In the genomic region with DNA sequence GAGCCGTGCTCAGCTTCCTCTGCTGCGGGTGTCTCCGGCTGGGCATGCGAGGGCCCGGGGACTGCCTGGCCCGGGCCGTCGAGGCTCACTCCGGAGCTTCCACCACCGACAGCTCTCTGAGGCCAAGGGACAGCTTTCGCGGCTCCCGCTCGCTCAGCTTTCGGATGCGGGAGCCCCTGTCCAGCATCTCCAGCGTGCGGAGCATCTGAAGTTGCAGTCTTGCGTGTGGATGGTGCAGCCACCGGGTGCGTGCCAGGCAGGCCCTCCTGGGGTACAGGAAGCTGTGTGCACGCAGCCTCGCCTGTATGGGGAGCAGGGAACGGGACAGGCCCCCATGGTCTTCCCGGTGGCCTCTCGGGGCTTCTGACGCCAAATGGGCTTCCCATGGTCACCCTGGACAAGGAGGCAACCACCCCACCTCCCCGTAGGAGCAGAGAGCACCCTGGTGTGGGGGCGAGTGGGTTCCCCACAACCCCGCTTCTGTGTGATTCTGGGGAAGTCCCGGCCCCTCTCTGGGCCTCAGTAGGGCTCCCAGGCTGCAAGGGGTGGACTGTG, we compare ENCODE assay signal across 11 cellular contexts. TPM values are rescaled to one million over a fixed set of nuclear protein-coding genes. Genes with fewer than 3 reads are reported as not detected.
DNase-seq lines count a peak whose midpoint lies in the region; ATAC-seq lines count a peak whose summit lies in the region.
"Had no signal": no experiment of that assay in that cellular context is flagged by ENCODE, and none has a peak within 500 bp of the region (broad histone marks: within the 10 kb centered on the region; RNA-seq: fewer than 3 reads in every experiment).

No MANE protein-coding gene starts in this region.

- H3K9me3 ChIP-seq in esophagus (ENCODE audit: control insufficient read depth in 2 of 2, insufficient read depth in 1 of 2, low read depth in 1 of 2, low read length in 1 of 2): no peaks in the 10 kb centered on the region

- H3K27ac ChIP-seq in esophagus (ENCODE audit: low read depth in 2 of 2, low read length in 1 of 2): peak overlapping the region; percentile 14 to 34

- peak; percentile 55 for DNase-seq in activated CD4-positive, CD25-positive, alpha-beta regulatory T cell treated with anti-CD3 and anti-CD28 coated beads, Interleukin-2, amount 50 U/mL, for 72 hours
- peak; percentile 63 for DNase-seq in stimulated activated CD8-positive, alpha-beta memory T cell treated with anti-CD3 and anti-CD28 coated beads, Interleukin-4, amount 100 ng/mL, for 48 hours
- DNase-seq in effector CD4-positive, alpha-beta T cell: no peak
- no peak for DNase-seq in AG08396 (ENCODE audit: low spot score)
- no peak for DNase-seq in NCI-H2196 treated with DMSO at 0.1 percent for 48 hours (lab: John Stamatoyannopoulos, UW; ENCODE audit: unreplicated experiment)
- DNase-seq: left ventricle myocardium superior, NCI-H524 treated with DMSO at 0.1 percent for 48 hours had no signal

- H3K36me3 ChIP-seq in esophagus (ENCODE audit: control insufficient read depth in 2 of 2, insufficient read depth in 2 of 2, low read length in 1 of 2): no peaks in the 10 kb centered on the region

- ATAC-seq in GM18498 (IDR thresholded peaks at IDR 0.05; ENCODE audit: unreplicated experiment): peak; percentile 11
- no peak for ATAC-seq in GM21529 (IDR thresholded peaks at IDR 0.05; ENCODE audit: unreplicated experiment)
- ATAC-seq: HCT116 had no signal

- 70 to 74% methylated on average over 31 of the region's 31 CpGs for WGBS in esophagus, 2 donors

- no peaks in the 10 kb centered on the region for H3K27me3 ChIP-seq in esophagus (ENCODE audit: control insufficient read depth in 1 of 2, insufficient read depth in 2 of 2, low read length in 2 of 2)

- H3K4me1 ChIP-seq in esophagus (ENCODE audit: control insufficient read depth in 2 of 2, insufficient read depth in 2 of 2, low read length in 1 of 2): peaks cover 0 to 17% of the 10 kb centered on the region in 2 donors

- peak overlapping the region; percentile 14 to 52 for H3K4me3 ChIP-seq in esophagus (ENCODE audit: low read depth in 1 of 2, low read length in 2 of 2)

RNA-seq across cellular contexts. Expression of a gene that starts 1.2 kb away (rescaled TPM):
- polyA plus RNA-seq in esophagus: 1 to 10 TPM; 1.5 to 2.4 TPM

RNA-seq across cellular contexts. Expression of a gene that starts 5.9 kb away (rescaled TPM):
- polyA plus RNA-seq in esophagus: 10 to 100 TPM; 23.9 to 24.9 TPM

RNA-seq across cellular contexts. Expression of a gene that starts 44.0 kb away (rescaled TPM):
- polyA plus RNA-seq in esophagus: 100 to 1,000 TPM; 118 to 135 TPM

RNA-seq across cellular contexts. Expression of a gene that starts 44.6 kb away (rescaled TPM):
- polyA plus RNA-seq in esophagus: under 1 TPM; 0.06 to 0.16 TPM

Comparison
In these comparisons a context has a peak if more than half of its experiments do, and no peak if none do; other contexts are left out.
1. DNase-seq: peak in activated CD4-positive, CD25-positive, alpha-beta regulatory T cell treated with anti-CD3 and anti-CD28 coated beads, Interleukin-2, amount 50 U/mL, for 72 hours (single experiment) and stimulated activated CD8-positive, alpha-beta memory T cell treated with anti-CD3 and anti-CD28 coated beads, Interleukin-4, amount 100 ng/mL, for 48 hours (single experiment); none in effector CD4-positive, alpha-beta T cell (single experiment), AG08396 (single experiment) and NCI-H2196 treated with DMSO at 0.1 percent for 48 hours (single experiment).